8 cellular contexts compared by ENCODE assay signal in the genomic region with DNA sequence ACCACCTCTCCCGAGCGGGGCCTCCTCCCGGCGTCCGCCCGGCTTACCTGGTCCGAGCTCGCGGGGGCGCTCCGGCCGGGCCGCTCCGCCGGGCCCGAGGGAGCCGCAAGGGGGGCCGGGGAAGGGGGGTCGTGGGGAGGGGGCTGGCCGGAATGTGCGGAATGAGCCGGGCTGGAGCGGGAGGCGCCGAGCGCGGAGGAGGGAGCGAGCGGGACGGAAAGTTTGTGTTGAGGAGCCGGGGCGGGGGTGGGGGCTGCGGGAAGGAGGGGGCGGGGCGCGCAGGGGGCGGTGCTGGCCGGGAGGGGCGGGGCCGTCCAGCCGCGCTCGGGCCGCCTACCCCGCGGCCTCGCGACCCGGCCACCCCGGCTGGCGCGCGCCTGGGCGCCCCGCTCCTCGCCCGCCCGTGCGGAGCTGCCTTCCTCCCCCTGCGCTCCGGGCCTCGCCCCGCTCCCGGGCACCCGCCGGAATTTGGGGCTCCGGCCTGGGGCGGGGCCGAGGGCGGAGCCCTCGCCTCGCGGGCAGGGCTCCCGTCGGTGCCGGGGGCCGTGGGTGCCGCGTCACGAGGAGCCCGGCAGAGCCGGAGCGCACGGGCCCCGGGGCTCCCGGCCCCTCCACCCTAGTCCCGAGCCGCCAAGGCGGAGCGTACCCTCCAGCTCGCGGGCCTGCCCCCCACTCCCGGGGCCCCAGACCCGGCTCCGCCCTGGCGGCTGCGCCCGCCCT. TPM values are rescaled to one million over a fixed set of nuclear protein-coding genes. Genes with fewer than 3 reads are reported as not detected.
DNase-seq lines count a peak whose midpoint lies in the region; ATAC-seq and TF ChIP-seq lines count a peak whose summit lies in the region.

A gene (minus strand): TSS at position 229 of the 720 bp plus-strand sequence.

- intact Hi-C loops in lower leg skin (cut with DNase I; ENCODE audit: low total_unique reads) = no loop called here

- peak; percentile 71 for ATAC-seq in stimulated activated memory B cell treated with anti-CD40 and anti-IgM and Interleukin-4, amounts not matched to agents 10 μg/mL and 1 μg/mL and 100 μg/mL, for 72 hours
- ATAC-seq in GM18517 (IDR thresholded peaks at IDR 0.05; ENCODE audit: unreplicated experiment) = no peak
- ATAC-seq in HG02884 (IDR thresholded peaks at IDR 0.05; ENCODE audit: unreplicated experiment) = no peak

- H3K9me3 ChIP-seq in HUES64 (ENCODE audit: insufficient read depth, low read depth, low read length) = no peaks in the 10 kb centered on the region

- no peaks in the 10 kb centered on the region for H3K9me3 Mint-ChIP-seq in stimulated activated memory B cell treated with anti-CD40 and anti-IgM and Interleukin-4, amounts not matched to agents 10 μg/mL and 1 μg/mL and 100 μg/mL, for 72 hours

- DNase-seq in GM12865 (ENCODE audit: low read depth) = peak; percentile 31
- DNase-seq in activated CD4-positive, alpha-beta T cell treated with anti-CD3 and anti-CD28 coated beads for 1 hour = peak; percentile 38
- peak; percentile 28 for DNase-seq in dermis blood vessel endothelial cell
- DNase-seq in lower leg skin (ENCODE audit: low spot score in 2 of 2) = peak; percentile 31 to 94

- peak within 1 kb of the TSS; percentile 83 for H3K27ac ChIP-seq in HUES64 (ENCODE audit: low read depth, low read length)

- peak in 1 of 2 donors; percentile 18 for TF ChIP-seq POLR2A in lower leg skin (IDR thresholded peaks at IDR 0.05)

- H3K36me3 ChIP-seq in HUES64 (ENCODE audit: insufficient read depth, low read length) = no peaks in the 10 kb centered on the region

- peak within 1 kb of the TSS; percentile 91 for H3K9ac ChIP-seq in HUES64 (ENCODE audit: low read depth, low read length)

- H3K4me3 ChIP-seq in GM12865 (ENCODE audit: low read depth, low read length) = peak within 1 kb of the TSS; percentile 58
- peak within 1 kb of the TSS; percentile 74 for H3K4me3 ChIP-seq in HUES64 (ENCODE audit: low read length)
- peak within 1 kb of the TSS; percentile 78 for H3K4me3 ChIP-seq in lower leg skin (ENCODE audit: low read depth, poor library complexity, severe bottlenecking)

- H3K36me3 Mint-ChIP-seq in stimulated activated memory B cell treated with anti-CD40 and anti-IgM and Interleukin-4, amounts not matched to agents 10 μg/mL and 1 μg/mL and 100 μg/mL, for 72 hours = no peaks in the 10 kb centered on the region

- H3K27ac Mint-ChIP-seq in stimulated activated memory B cell treated with anti-CD40 and anti-IgM and Interleukin-4, amounts not matched to agents 10 μg/mL and 1 μg/mL and 100 μg/mL, for 72 hours = peak within 1 kb of the TSS; percentile 36

- peaks cover 45% of the 10 kb centered on the region for H3K4me1 ChIP-seq in HUES64 (ENCODE audit: insufficient read depth, low read length)

- no peak for TF ChIP-seq CTCF in GM12865 (IDR thresholded peaks at IDR 0.05; ENCODE audit: insufficient read depth, low read depth, low read length, missing control alignments)
- TF ChIP-seq CTCF in lower leg skin (IDR thresholded peaks at IDR 0.05) = no peak

- H3K4me1 Mint-ChIP-seq in stimulated activated memory B cell treated with anti-CD40 and anti-IgM and Interleukin-4, amounts not matched to agents 10 μg/mL and 1 μg/mL and 100 μg/mL, for 72 hours = peaks cover 37% of the 10 kb centered on the region

- peaks cover 8% of the 10 kb centered on the region for H3K27me3 ChIP-seq in HUES64 (ENCODE audit: insufficient read depth, low read length)

- H3K27me3 Mint-ChIP-seq in stimulated activated memory B cell treated with anti-CD40 and anti-IgM and Interleukin-4, amounts not matched to agents 10 μg/mL and 1 μg/mL and 100 μg/mL, for 72 hours = peaks cover 76% of the 10 kb centered on the region

- H3K4me3 Mint-ChIP-seq in stimulated activated memory B cell treated with anti-CD40 and anti-IgM and Interleukin-4, amounts not matched to agents 10 μg/mL and 1 μg/mL and 100 μg/mL, for 72 hours = peak within 1 kb of the TSS; percentile 76

- under 1% methylated on average over 77 of the region's 98 CpGs for WGBS in HUES64
- 1% methylated on average over 24 to 54 of the region's 98 CpGs for WGBS in lower leg skin, 2 donors

RNA-seq across cellular contexts. Expression of the gene that starts here (rescaled TPM):
- 15.5 TPM for polyA plus RNA-seq in HUES64 (2013, experiment 1 of 2)
- polyA plus RNA-seq in HUES64 (2013, experiment 2 of 2) = 18.1 TPM
- total RNA-seq in dermis blood vessel endothelial cell = 0.33 and 0.68 TPM in 2 replicates
- 10 to 100 TPM; 51.3 to 73.2 (median 56.8) TPM for total RNA-seq in lower leg skin

Comparison
In these comparisons a context has a peak if more than half of its experiments do, and no peak if none do; other contexts are left out.
1. RNA of the gene that starts here (total RNA-seq): 51.3 to 73.2 TPM in lower leg skin; 0.33 to 0.68 TPM in dermis blood vessel endothelial cell; every median in the first group is over 10 times any median in the second.
2. Peak in DNase-seq in dermis blood vessel endothelial cell; RNA of the gene not detected or under 1 TPM.
3. Peak in every context shown above with its lines, with median percentiles within 50 percentile points of each other: DNase-seq and H3K4me3 ChIP-seq.